9 cellular contexts compared by ENCODE assay signal in genomic region chr1:188672153-188672552, GRCh38.
"Had no signal": no experiment of that assay in that cellular context is flagged by ENCODE, and none has a peak within 500 bp of the region (broad histone marks: within the 10 kb centered on the region; RNA-seq: fewer than 3 reads in every experiment).

No MANE protein-coding gene starts in this region.

- H3K4me2 ChIP-seq: KMS-11 had no signal

- H3K27me3 Mint-ChIP-seq: IgD-negative memory B cell had no signal

- H3K4me3 ChIP-seq: K562 had no signal

- H3K36me3 Mint-ChIP-seq: IgD-negative memory B cell had no signal

- DNase-seq: IMR-90, KBM-7, KG1 had no signal

- FAIRE-seq: HepG2, HTR-8/SVneo, K562 had no signal

- H3K27ac Mint-ChIP-seq: IgD-negative memory B cell had no signal

- H3K4me1 Mint-ChIP-seq: IgD-negative memory B cell had no signal

- H3K4me3 Mint-ChIP-seq: IgD-negative memory B cell had no signal

- H3K9ac ChIP-seq: KMS-11 had no signal

- H3K27ac ChIP-seq: HL-60, KMS-11 had no signal
